ENCODE assay signal across 15 cellular contexts in genomic region chr16:50711862-50712567, GRCh38. TPM values are rescaled to one million over a fixed set of nuclear protein-coding genes. Genes with fewer than 3 reads are reported as not detected.
DNase-seq lines count a peak whose midpoint lies in the region; ATAC-seq and TF ChIP-seq lines count a peak whose summit lies in the region.
"Had no signal": no experiment of that assay in that cellular context is flagged by ENCODE, and none has a peak within 500 bp of the region (broad histone marks: within the 10 kb centered on the region; RNA-seq: fewer than 3 reads in every experiment).

No MANE protein-coding gene starts in this region.

- peaks cover 35% of the 10 kb centered on the region for H3K27me3 Mint-ChIP-seq in HFFc6 (ENCODE audit: insufficient read depth)
- H3K27me3 Mint-ChIP-seq: CD4-positive, alpha-beta memory T cell had no signal

- H3K9me3 ChIP-seq in SJCRH30 (replicated peaks) (no peaks in the 10 kb centered on the region), gastrocnemius medialis (no peaks in the 10 kb centered on the region)

- H3K4me3 Mint-ChIP-seq in HFFc6, result no peak overlapping the region
- H3K4me3 Mint-ChIP-seq: activated naive CD4-positive, alpha-beta T cell treated with anti-CD3 and anti-CD28 coated beads for 36 hours; CD4-positive, alpha-beta memory T cell; mesothelial cell of epicardium had no signal

- ATAC-seq in left ventricle myocardium superior, result peak; percentile 91
- peak; percentile 90 to 92 for ATAC-seq in gastrocnemius medialis
- ATAC-seq in HG02938 (IDR thresholded peaks at IDR 0.05; ENCODE audit: unreplicated experiment), result no peak
- ATAC-seq in GM19023 (IDR thresholded peaks at IDR 0.05; ENCODE audit: unreplicated experiment), result no peak
- ATAC-seq: esophagus mucosa, sciatic nerve had no signal

- H3K4me3 ChIP-seq in SJCRH30 (no peak overlapping the region), gastrocnemius medialis (no peak overlapping the region)

- H3K27ac ChIP-seq in SJCRH30, result no peak overlapping the region
- H3K27ac ChIP-seq in gastrocnemius medialis, result peak overlapping the region; percentile 52 to 73 (median 66)

- in situ Hi-C loops in gastrocnemius medialis (cut with MboI; ENCODE audit: low sequenced_read_pairs in 4 of 4), result no loop called here

- H3K9me3 Mint-ChIP-seq in HFFc6, result no peaks in the 10 kb centered on the region
- H3K9me3 Mint-ChIP-seq: activated naive CD4-positive, alpha-beta T cell treated with anti-CD3 and anti-CD28 coated beads for 36 hours; mesothelial cell of epicardium had no signal

- H3K4me1 ChIP-seq in SJCRH30 (no peaks in the 10 kb centered on the region), gastrocnemius medialis (peaks cover 12 to 20% of the 10 kb centered on the region in 2 donors)

- no peaks in the 10 kb centered on the region for H3K27me3 ChIP-seq in SJCRH30
- H3K27me3 ChIP-seq in gastrocnemius medialis, result no peaks in the 10 kb centered on the region

- TF ChIP-seq POLR2A in gastrocnemius medialis (IDR thresholded peaks at IDR 0.05), result no peak

- no peaks in the 10 kb centered on the region for H3K4me1 Mint-ChIP-seq in HFFc6 (ENCODE audit: low read depth)
- H3K4me1 Mint-ChIP-seq: mesothelial cell of epicardium had no signal

- H3K36me3 ChIP-seq in SJCRH30 (no peaks in the 10 kb centered on the region), gastrocnemius medialis (no peaks in the 10 kb centered on the region)

- intact Hi-C loops in left ventricle myocardium superior (cut with micrococcal nuclease) (no loop called here), gastrocnemius medialis (cut with DNase I; ENCODE audit: low total_unique reads) (no loop called here)

- TF ChIP-seq CTCF in gastrocnemius medialis (IDR thresholded peaks at IDR 0.05 in 4 of 5, conservative IDR thresholded peaks at IDR 0.05 in 1 of 5) (no peak), HFFc6 (IDR thresholded peaks at IDR 0.05) (no peak)

- H3K27ac Mint-ChIP-seq in HFFc6, result no peak overlapping the region
- H3K27ac Mint-ChIP-seq: activated naive CD4-positive, alpha-beta T cell treated with anti-CD3 and anti-CD28 coated beads for 36 hours; mesothelial cell of epicardium had no signal

- DNase-seq in LHCN-M2 (ENCODE audit: low read depth), result peak; percentile 31
- peak; percentile 16 to 24 for DNase-seq in SJCRH30
- DNase-seq in left ventricle myocardium superior, result peak; percentile 86
- DNase-seq in gastrocnemius medialis, result peak; percentile 84 to 91
- no peak for DNase-seq in HFFc6
- DNase-seq: activated naive CD4-positive, alpha-beta T cell treated with anti-CD3 and anti-CD28 coated beads for 36 hours; CD4-positive, alpha-beta memory T cell; central memory CD4-positive, alpha-beta T cell; KG1; NCI-H187 treated with DMSO at 0.1 percent for 48 hours had no signal

- H3K36me3 Mint-ChIP-seq in HFFc6 (ENCODE audit: low read depth), result no peaks in the 10 kb centered on the region
- H3K36me3 Mint-ChIP-seq: mesothelial cell of epicardium had no signal

RNA-seq across cellular contexts. Expression of gene NOD2, which starts 18.6 kb away (rescaled TPM):
- total RNA-seq in LHCN-M2 (2014; rRNA removed) (0.26 and 0.80 TPM in 2 replicates), left ventricle myocardium superior (0.45 TPM), gastrocnemius medialis (1 to 10 TPM in 3 of 4 donors, under 1 TPM in 1; 0.27 to 2.1 (median 1.7) TPM)
- 0.10 TPM for polyA plus RNA-seq in LHCN-M2 (2012)
- not detected in 2 replicates for total RNA-seq in SJCRH30 (2014; rRNA removed; shearing (Covaris generic))
- not detected for total RNA-seq in HFFc6 (2021; fragmentation: NEBNext Ultra II Directional; extraction: Animal tissue kit (Norgen Biotek cat#: 25700))

RNA-seq across cellular contexts. Expression of gene CYLD, which starts 29.9 kb away (rescaled TPM):
- 51.2 and 58.0 TPM in 2 replicates for total RNA-seq in LHCN-M2 (2014; rRNA removed)
- polyA plus RNA-seq in LHCN-M2 (2012), result 17.7 TPM
- total RNA-seq in SJCRH30 (2014; rRNA removed; shearing (Covaris generic)), result 13.9 and 14.0 TPM in 2 replicates
- total RNA-seq in left ventricle myocardium superior, result 31.1 TPM
- 100 to 1,000 TPM in 3 of 4 donors, 10 to 100 TPM in 1; 49.2 to 177 (median 135) TPM for total RNA-seq in gastrocnemius medialis
- 10 to 100 TPM; 39.4 to 52.7 (median 43.4) TPM for total RNA-seq in HFFc6 (2021; fragmentation: NEBNext Ultra II Directional; extraction: Animal tissue kit (Norgen Biotek cat#: 25700))

RNA-seq across cellular contexts. Expression of gene SNX20, which starts 30.9 kb away (rescaled TPM):
- total RNA-seq in LHCN-M2 (2014; rRNA removed) (not detected in 2 replicates), left ventricle myocardium superior (0.72 TPM), gastrocnemius medialis (1 to 10 TPM in 3 of 4 donors, under 1 TPM in 1; 0.17 to 4.0 (median 1.9) TPM)
- not detected for polyA plus RNA-seq in LHCN-M2 (2012)
- total RNA-seq in SJCRH30 (2014; rRNA removed; shearing (Covaris generic)), result not detected in 2 replicates
- not detected for total RNA-seq in HFFc6 (2021; fragmentation: NEBNext Ultra II Directional; extraction: Animal tissue kit (Norgen Biotek cat#: 25700))
- total RNA-seq: mesothelial cell of epicardium had no signal

Comparison
In these comparisons a context has a peak if more than half of its experiments do, and no peak if none do; other contexts are left out.
1. ATAC-seq: peak in left ventricle myocardium superior (single experiment) and gastrocnemius medialis (2 of 2); none in HG02938 (single experiment) and GM19023 (single experiment).